ENCODE assay signal across 1 cellular context in genomic region chr4:76498550-76498949, GRCh38.
TF ChIP-seq lines count a peak whose summit lies in the region.

No MANE protein-coding gene starts in this region.

TF ChIP-seq in HepG2, 621 proteins besides CTCF, POLR2A, EP300 and RAD21 (continued from another document and continues in another):
- TF ChIP-seq, protein P1, sequence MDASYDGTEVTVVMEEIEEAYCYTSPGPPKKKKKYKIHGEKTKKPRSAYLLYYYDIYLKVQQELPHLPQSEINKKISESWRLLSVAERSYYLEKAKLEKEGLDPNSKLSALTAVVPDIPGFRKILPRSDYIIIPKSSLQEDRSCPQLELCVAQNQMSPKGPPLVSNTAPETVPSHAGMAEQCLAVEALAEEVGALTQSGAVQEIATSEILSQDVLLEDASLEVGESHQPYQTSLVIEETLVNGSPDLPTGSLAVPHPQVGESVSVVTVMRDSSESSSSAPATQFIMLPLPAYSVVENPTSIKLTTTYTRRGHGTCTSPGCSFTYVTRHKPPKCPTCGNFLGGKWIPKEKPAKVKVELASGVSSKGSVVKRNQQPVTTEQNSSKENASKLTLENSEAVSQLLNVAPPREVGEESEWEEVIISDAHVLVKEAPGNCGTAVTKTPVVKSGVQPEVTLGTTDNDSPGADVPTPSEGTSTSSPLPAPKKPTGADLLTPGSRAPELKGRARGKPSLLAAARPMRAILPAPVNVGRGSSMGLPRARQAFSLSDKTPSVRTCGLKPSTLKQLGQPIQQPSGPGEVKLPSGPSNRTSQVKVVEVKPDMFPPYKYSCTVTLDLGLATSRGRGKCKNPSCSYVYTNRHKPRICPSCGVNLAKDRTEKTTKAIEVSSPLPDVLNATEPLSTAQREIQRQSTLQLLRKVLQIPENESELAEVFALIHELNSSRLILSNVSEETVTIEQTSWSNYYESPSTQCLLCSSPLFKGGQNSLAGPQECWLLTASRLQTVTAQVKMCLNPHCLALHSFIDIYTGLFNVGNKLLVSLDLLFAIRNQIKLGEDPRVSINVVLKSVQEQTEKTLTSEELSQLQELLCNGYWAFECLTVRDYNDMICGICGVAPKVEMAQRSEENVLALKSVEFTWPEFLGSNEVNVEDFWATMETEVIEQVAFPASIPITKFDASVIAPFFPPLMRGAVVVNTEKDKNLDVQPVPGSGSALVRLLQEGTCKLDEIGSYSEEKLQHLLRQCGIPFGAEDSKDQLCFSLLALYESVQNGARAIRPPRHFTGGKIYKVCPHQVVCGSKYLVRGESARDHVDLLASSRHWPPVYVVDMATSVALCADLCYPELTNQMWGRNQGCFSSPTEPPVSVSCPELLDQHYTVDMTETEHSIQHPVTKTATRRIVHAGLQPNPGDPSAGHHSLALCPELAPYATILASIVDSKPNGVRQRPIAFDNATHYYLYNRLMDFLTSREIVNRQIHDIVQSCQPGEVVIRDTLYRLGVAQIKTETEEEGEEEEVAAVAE (CRISPR knock-in tag; IDR thresholded peaks at IDR 0.05; ENCODE audit: borderline replicate concordance) = no peak
- peak; percentile 39 for TF ChIP-seq FOXA3 (CRISPR knock-in tag; IDR thresholded peaks at IDR 0.05)
- TF ChIP-seq, protein P2, sequence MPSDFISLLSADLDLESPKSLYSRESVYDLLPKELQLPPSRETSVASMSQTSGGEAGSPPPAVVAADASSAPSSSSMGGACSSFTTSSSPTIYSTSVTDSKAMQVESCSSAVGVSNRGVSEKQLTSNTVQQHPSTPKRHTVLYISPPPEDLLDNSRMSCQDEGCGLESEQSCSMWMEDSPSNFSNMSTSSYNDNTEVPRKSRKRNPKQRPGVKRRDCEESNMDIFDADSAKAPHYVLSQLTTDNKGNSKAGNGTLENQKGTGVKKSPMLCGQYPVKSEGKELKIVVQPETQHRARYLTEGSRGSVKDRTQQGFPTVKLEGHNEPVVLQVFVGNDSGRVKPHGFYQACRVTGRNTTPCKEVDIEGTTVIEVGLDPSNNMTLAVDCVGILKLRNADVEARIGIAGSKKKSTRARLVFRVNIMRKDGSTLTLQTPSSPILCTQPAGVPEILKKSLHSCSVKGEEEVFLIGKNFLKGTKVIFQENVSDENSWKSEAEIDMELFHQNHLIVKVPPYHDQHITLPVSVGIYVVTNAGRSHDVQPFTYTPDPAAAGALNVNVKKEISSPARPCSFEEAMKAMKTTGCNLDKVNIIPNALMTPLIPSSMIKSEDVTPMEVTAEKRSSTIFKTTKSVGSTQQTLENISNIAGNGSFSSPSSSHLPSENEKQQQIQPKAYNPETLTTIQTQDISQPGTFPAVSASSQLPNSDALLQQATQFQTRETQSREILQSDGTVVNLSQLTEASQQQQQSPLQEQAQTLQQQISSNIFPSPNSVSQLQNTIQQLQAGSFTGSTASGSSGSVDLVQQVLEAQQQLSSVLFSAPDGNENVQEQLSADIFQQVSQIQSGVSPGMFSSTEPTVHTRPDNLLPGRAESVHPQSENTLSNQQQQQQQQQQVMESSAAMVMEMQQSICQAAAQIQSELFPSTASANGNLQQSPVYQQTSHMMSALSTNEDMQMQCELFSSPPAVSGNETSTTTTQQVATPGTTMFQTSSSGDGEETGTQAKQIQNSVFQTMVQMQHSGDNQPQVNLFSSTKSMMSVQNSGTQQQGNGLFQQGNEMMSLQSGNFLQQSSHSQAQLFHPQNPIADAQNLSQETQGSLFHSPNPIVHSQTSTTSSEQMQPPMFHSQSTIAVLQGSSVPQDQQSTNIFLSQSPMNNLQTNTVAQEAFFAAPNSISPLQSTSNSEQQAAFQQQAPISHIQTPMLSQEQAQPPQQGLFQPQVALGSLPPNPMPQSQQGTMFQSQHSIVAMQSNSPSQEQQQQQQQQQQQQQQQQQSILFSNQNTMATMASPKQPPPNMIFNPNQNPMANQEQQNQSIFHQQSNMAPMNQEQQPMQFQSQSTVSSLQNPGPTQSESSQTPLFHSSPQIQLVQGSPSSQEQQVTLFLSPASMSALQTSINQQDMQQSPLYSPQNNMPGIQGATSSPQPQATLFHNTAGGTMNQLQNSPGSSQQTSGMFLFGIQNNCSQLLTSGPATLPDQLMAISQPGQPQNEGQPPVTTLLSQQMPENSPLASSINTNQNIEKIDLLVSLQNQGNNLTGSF (CRISPR knock-in tag; IDR thresholded peaks at IDR 0.05) = no peak
- TF ChIP-seq, protein P3, sequence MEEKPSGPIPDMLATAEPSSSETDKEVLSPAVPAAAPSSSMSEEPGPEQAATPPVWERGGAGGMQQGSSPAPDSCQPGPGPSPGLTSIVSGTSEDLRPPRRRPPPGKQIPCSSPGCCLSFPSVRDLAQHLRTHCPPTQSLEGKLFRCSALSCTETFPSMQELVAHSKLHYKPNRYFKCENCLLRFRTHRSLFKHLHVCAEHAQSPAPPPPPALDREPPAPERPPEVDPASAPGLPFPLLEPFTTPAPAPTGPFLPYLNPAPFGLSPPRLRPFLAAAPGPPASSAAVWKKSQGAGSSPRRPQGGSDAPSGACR (CRISPR knock-in tag; IDR thresholded peaks at IDR 0.05) = no peak
- TF ChIP-seq, protein P4, sequence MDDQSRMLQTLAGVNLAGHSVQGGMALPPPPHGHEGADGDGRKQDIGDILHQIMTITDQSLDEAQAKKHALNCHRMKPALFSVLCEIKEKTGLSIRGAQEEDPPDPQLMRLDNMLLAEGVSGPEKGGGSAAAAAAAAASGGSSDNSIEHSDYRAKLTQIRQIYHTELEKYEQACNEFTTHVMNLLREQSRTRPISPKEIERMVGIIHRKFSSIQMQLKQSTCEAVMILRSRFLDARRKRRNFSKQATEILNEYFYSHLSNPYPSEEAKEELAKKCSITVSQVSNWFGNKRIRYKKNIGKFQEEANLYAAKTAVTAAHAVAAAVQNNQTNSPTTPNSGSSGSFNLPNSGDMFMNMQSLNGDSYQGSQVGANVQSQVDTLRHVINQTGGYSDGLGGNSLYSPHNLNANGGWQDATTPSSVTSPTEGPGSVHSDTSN (CRISPR knock-in tag; IDR thresholded peaks at IDR 0.05; ENCODE audit: borderline replicate concordance) = no peak
- no peak for TF ChIP-seq FOXK1 (CRISPR knock-in tag; IDR thresholded peaks at IDR 0.05; ENCODE audit: borderline replicate concordance, low read depth)
- TF ChIP-seq, protein P5, sequence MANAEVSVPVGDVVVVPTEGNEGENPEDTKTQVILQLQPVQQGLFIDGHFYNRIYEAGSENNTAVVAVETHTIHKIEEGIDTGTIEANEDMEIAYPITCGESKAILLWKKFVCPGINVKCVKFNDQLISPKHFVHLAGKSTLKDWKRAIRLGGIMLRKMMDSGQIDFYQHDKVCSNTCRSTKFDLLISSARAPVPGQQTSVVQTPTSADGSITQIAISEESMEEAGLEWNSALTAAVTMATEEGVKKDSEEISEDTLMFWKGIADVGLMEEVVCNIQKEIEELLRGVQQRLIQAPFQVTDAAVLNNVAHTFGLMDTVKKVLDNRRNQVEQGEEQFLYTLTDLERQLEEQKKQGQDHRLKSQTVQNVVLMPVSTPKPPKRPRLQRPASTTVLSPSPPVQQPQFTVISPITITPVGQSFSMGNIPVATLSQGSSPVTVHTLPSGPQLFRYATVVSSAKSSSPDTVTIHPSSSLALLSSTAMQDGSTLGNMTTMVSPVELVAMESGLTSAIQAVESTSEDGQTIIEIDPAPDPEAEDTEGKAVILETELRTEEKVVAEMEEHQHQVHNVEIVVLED (CRISPR knock-in tag; IDR thresholded peaks at IDR 0.05; ENCODE audit: borderline replicate concordance) = no peak
- TF ChIP-seq RARG (CRISPR knock-in tag; IDR thresholded peaks at IDR 0.05; ENCODE audit: low read depth) = no peak
- no peak for TF ChIP-seq SIX1 (CRISPR knock-in tag; IDR thresholded peaks at IDR 0.05; ENCODE audit: borderline replicate concordance)
- TF ChIP-seq MIER3 (CRISPR knock-in tag; IDR thresholded peaks at IDR 0.05; ENCODE audit: borderline replicate concordance) = 0 out of 2 replicates have a peak, but pooled peaks have one; percentile 38
- no peak for TF ChIP-seq JUND (CRISPR knock-in tag; IDR thresholded peaks at IDR 0.05)
- no peak for TF ChIP-seq ZHX2 (IDR thresholded peaks at IDR 0.05; ENCODE audit: low read depth)
- TF ChIP-seq ZHX2 (CRISPR knock-in tag; IDR thresholded peaks at IDR 0.05; ENCODE audit: borderline replicate concordance) = no peak
- TF ChIP-seq ZSCAN9 (CRISPR knock-in tag; IDR thresholded peaks at IDR 0.05; ENCODE audit: borderline replicate concordance) = no peak
- no peak for TF ChIP-seq IRF9 (CRISPR knock-in tag; IDR thresholded peaks at IDR 0.05; ENCODE audit: borderline replicate concordance)
- TF ChIP-seq PTBP1 (IDR thresholded peaks at IDR 0.05; ENCODE audit: low read depth, low read length, poor library complexity, severe bottlenecking) = no peak
- no peak for TF ChIP-seq ELF3 (CRISPR knock-in tag; IDR thresholded peaks at IDR 0.05)
- TF ChIP-seq GATAD2A (CRISPR knock-in tag; IDR thresholded peaks at IDR 0.05) = peak; percentile 44; the same call in 1 of the 2 replicates
- peak; percentile 76; the same call in 1 of the 2 replicates for TF ChIP-seq SOX5 (CRISPR knock-in tag; IDR thresholded peaks at IDR 0.05; ENCODE audit: borderline replicate concordance)
- no peak for TF ChIP-seq SOX6 (IDR thresholded peaks at IDR 0.05)
- peak; percentile 68 for TF ChIP-seq SOX6 (CRISPR knock-in tag; IDR thresholded peaks at IDR 0.05)
- TF ChIP-seq, protein P6, sequence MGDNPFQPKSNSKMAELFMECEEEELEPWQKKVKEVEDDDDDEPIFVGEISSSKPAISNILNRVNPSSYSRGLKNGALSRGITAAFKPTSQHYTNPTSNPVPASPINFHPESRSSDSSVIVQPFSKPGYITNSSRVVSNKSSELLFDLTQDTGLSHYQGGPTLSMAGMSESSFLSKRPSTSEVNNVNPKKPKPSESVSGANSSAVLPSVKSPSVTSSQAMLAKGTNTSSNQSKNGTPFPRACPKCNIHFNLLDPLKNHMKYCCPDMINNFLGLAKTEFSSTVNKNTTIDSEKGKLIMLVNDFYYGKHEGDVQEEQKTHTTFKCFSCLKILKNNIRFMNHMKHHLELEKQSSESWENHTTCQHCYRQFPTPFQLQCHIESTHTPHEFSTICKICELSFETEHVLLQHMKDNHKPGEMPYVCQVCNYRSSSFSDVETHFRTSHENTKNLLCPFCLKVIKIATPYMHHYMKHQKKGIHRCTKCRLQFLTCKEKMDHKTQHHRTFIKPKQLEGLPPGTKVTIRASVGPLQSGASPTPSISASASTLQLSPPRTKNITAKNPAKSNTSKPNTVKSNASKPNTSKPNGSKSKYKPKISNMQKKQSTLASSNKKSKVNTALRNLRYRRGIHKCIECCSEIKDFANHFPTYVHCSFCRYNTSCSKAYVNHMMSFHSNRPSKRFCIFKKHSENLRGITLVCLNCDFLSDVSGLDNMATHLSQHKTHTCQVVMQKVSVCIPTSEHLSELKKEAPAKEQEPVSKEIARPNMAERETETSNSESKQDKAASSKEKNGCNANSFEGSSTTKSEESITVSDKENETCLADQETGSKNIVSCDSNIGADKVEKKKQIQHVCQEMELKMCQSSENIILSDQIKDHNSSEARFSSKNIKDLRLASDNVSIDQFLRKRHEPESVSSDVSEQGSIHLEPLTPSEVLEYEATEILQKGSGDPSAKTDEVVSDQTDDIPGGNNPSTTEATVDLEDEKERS (CRISPR knock-in tag; IDR thresholded peaks at IDR 0.05) = no peak
- 0 out of 2 replicates have a peak, but pooled peaks have one; percentile 22 for TF ChIP-seq ZNF644 (CRISPR knock-in tag; IDR thresholded peaks at IDR 0.05; ENCODE audit: low read depth)
- no peak for TF ChIP-seq HDAC6 (IDR thresholded peaks at IDR 0.05; ENCODE audit: low read depth, low read length)
- no peak for TF ChIP-seq RNF2 (conservative IDR thresholded peaks at IDR 0.05; ENCODE audit: low read depth)
- TF ChIP-seq KMT2A (CRISPR knock-in tag; IDR thresholded peaks at IDR 0.05) = no peak
